In genomic region chr16:2531696-2532493, GRCh38 we compare ENCODE assay signal across 8 cellular contexts. TPM values are rescaled to one million over a fixed set of nuclear protein-coding genes. Genes with fewer than 3 reads are reported as not detected.
A peak's percentile ranks its signal among the peaks of the same experiment; 100 is the strongest.
DNase-seq lines count a peak whose midpoint lies in the region; ATAC-seq and TF ChIP-seq lines count a peak whose summit lies in the region.

No MANE protein-coding gene starts in this region.

- H3K4me1 Mint-ChIP-seq in naive thymus-derived CD4-positive, alpha-beta T cell, result peaks cover 0 to 31% (median 20%) of the 10 kb centered on the region in 7 donors
- H3K4me1 Mint-ChIP-seq in stimulated activated memory B cell treated with anti-CD40 and anti-IgM and Interleukin-4, amounts not matched to agents 10 μg/mL and 1 μg/mL and 100 μg/mL, for 72 hours, result peaks cover 42% of the 10 kb centered on the region

- TF ChIP-seq POLR2A in Peyer's patch (IDR thresholded peaks at IDR 0.05), result peak; percentile 41 to 78
- peak in 3 of 4 donors; percentile 40 to 85 (median 82) for TF ChIP-seq POLR2A in esophagus squamous epithelium (IDR thresholded peaks at IDR 0.05)

- H2AFZ ChIP-seq in KMS-11 (ENCODE audit: low read depth), result peak overlapping the region; percentile 65

- TF ChIP-seq CTCF in KMS-11 (conservative IDR thresholded peaks at IDR 0.05; ENCODE audit: low read depth, low read length), result no peak
- TF ChIP-seq CTCF in Peyer's patch (IDR thresholded peaks at IDR 0.05), result no peak
- no peak for TF ChIP-seq CTCF in esophagus squamous epithelium (IDR thresholded peaks at IDR 0.05)

- POLR2A ChIA-PET in naive thymus-derived CD4-positive, alpha-beta T cell (lab: Charles Lee), result interaction anchor here (0.7 to 6.0 kb wide), 14 partner anchors 9 to 826 kb away, joined by 3 to 89 read pairs (median 5); partner anchors contain the start of genes AMDHD2, ATP6V0C, ECI1 and MAPK8IP3

- H3K27ac Mint-ChIP-seq in naive thymus-derived CD4-positive, alpha-beta T cell, result peak overlapping the region; percentile 96 to 100 (median 98)
- H3K27ac Mint-ChIP-seq in stimulated activated memory B cell treated with anti-CD40 and anti-IgM and Interleukin-4, amounts not matched to agents 10 μg/mL and 1 μg/mL and 100 μg/mL, for 72 hours, result peak overlapping the region; percentile 93

- CTCF ChIA-PET in naive thymus-derived CD4-positive, alpha-beta T cell (lab: Charles Lee), result interaction anchor here (0.7 to 1.6 kb wide), 4 partner anchors 14 to 35 kb away, joined by 3 to 4 read pairs (median 3); partner anchors contain the start of gene ATP6V0C

- H3K36me3 ChIP-seq in KMS-11 (ENCODE audit: insufficient read depth) (no peaks in the 10 kb centered on the region), Peyer's patch (peaks cover 0 to 22% (median 0%) of the 10 kb centered on the region in 3 donors), esophagus squamous epithelium (peaks cover 15 to 39% (median 19%) of the 10 kb centered on the region in 3 donors)
- H3K36me3 ChIP-seq in naive thymus-derived CD4-positive, alpha-beta T cell (ENCODE audit: control insufficient read depth in 2 of 3, insufficient read depth in 3 of 3, low read length in 3 of 3), result peaks cover 0 to 29% (median 0%) of the 10 kb centered on the region in 3 experiments

- H3K36me3 Mint-ChIP-seq in naive thymus-derived CD4-positive, alpha-beta T cell, result peaks cover 0 to 3% (median 0%) of the 10 kb centered on the region in 5 donors
- peaks cover 17% of the 10 kb centered on the region for H3K36me3 Mint-ChIP-seq in stimulated activated memory B cell treated with anti-CD40 and anti-IgM and Interleukin-4, amounts not matched to agents 10 μg/mL and 1 μg/mL and 100 μg/mL, for 72 hours

- no peaks in the 10 kb centered on the region for H3K79me2 ChIP-seq in KMS-11 (ENCODE audit: insufficient read depth, low read depth)

- ATAC-seq in GM21737 (IDR thresholded peaks at IDR 0.05; ENCODE audit: unreplicated experiment), result peak; percentile 71
- peak; percentile 93 for ATAC-seq in naive thymus-derived CD4-positive, alpha-beta T cell
- peak; percentile 96 for ATAC-seq in stimulated activated memory B cell treated with anti-CD40 and anti-IgM and Interleukin-4, amounts not matched to agents 10 μg/mL and 1 μg/mL and 100 μg/mL, for 72 hours

- peak overlapping the region; percentile 53 for H3K9ac ChIP-seq in KMS-11

- peak overlapping the region; percentile 61 for H3K27ac ChIP-seq in KMS-11
- peak overlapping the region; percentile 93 to 97 (median 97) for H3K27ac ChIP-seq in Peyer's patch
- H3K27ac ChIP-seq in esophagus squamous epithelium, result peak overlapping the region; percentile 95 to 99 (median 98)
- peak overlapping the region; percentile 93 for H3K27ac ChIP-seq in naive thymus-derived CD4-positive, alpha-beta T cell (ENCODE audit: low read depth, low read length)

- 0 to 2% methylated on average over 8 to 21 of the region's 84 CpGs for WGBS in esophagus squamous epithelium, 2 donors

- peak overlapping the region; percentile 84 to 100 (median 96) for H3K4me3 Mint-ChIP-seq in naive thymus-derived CD4-positive, alpha-beta T cell
- H3K4me3 Mint-ChIP-seq in stimulated activated memory B cell treated with anti-CD40 and anti-IgM and Interleukin-4, amounts not matched to agents 10 μg/mL and 1 μg/mL and 100 μg/mL, for 72 hours, result peak overlapping the region; percentile 97

- H4K20me1 ChIP-seq in KMS-11 (ENCODE audit: insufficient read depth), result no peaks in the 10 kb centered on the region

- H3K4me3 ChIP-seq in KMS-11 (IDR thresholded peaks at IDR 0.05; ENCODE audit: insufficient read depth, low read depth, low read length) (no peak overlapping the region), Peyer's patch (peak overlapping the region; percentile 58 to 78 (median 67)), esophagus squamous epithelium (peak overlapping the region; percentile 53 to 82 (median 72))
- H3K4me3 ChIP-seq in naive thymus-derived CD4-positive, alpha-beta T cell (ENCODE audit: low read length), result peak overlapping the region; percentile 71

- peaks cover 0 to 2% (median 0%) of the 10 kb centered on the region in 11 donors for H3K9me3 Mint-ChIP-seq in naive thymus-derived CD4-positive, alpha-beta T cell
- no peaks in the 10 kb centered on the region for H3K9me3 Mint-ChIP-seq in stimulated activated memory B cell treated with anti-CD40 and anti-IgM and Interleukin-4, amounts not matched to agents 10 μg/mL and 1 μg/mL and 100 μg/mL, for 72 hours

- H3K4me1 ChIP-seq in KMS-11 (ENCODE audit: low read depth, poor library complexity, severe bottlenecking) (peaks cover 21% of the 10 kb centered on the region), Peyer's patch (peaks cover 0 to 20% (median 7%) of the 10 kb centered on the region in 4 donors), esophagus squamous epithelium (peaks cover 8 to 45% (median 21%) of the 10 kb centered on the region in 3 donors)
- H3K4me1 ChIP-seq in naive thymus-derived CD4-positive, alpha-beta T cell (ENCODE audit: control insufficient read depth in 2 of 2, insufficient read depth in 2 of 2, low read length in 2 of 2), result peaks cover 5 to 6% of the 10 kb centered on the region in 2 donors

- intact Hi-C loops in esophagus squamous epithelium (cut with DNase I), result no loop called here
- intact Hi-C loops in naive thymus-derived CD4-positive, alpha-beta T cell (cut with micrococcal nuclease), result loop anchor here (1.0 to 10.0 kb wide), 8 partner anchors 12 to 753 kb away; partner anchors contain the start of genes AMDHD2 (in 2 of the 2), ATP6V0C (in 2 of the 2), E4F1 (in 1 of the 2) and HCFC1R1 (in 1 of the 2)

- no peaks in the 10 kb centered on the region for H3K27me3 Mint-ChIP-seq in naive thymus-derived CD4-positive, alpha-beta T cell
- H3K27me3 Mint-ChIP-seq in stimulated activated memory B cell treated with anti-CD40 and anti-IgM and Interleukin-4, amounts not matched to agents 10 μg/mL and 1 μg/mL and 100 μg/mL, for 72 hours, result no peaks in the 10 kb centered on the region

- peak; percentile 98 for DNase-seq in DMS53 (lab: John Stamatoyannopoulos, UW)
- peak; percentile 99 for DNase-seq in Peyer's patch
- DNase-seq in activated T-helper 1 cell treated with Interleukin-2 at 50 U/mL for 16 hours (ENCODE audit: low read depth), result peak; percentile 96
- DNase-seq in esophagus squamous epithelium (lab: John Stamatoyannopoulos, UW), result peak; percentile 94
- peak; percentile 94 to 97 (median 96) for DNase-seq in naive thymus-derived CD4-positive, alpha-beta T cell

- H3K4me2 ChIP-seq in KMS-11, result peak overlapping the region; percentile 70

- H3K9me3 ChIP-seq in Peyer's patch, result no peaks in the 10 kb centered on the region
- H3K9me3 ChIP-seq in esophagus squamous epithelium, result no peaks in the 10 kb centered on the region
- H3K9me3 ChIP-seq in naive thymus-derived CD4-positive, alpha-beta T cell (ENCODE audit: control insufficient read depth in 2 of 3, low read length in 3 of 3), result no peaks in the 10 kb centered on the region

- no peaks in the 10 kb centered on the region for H3K27me3 ChIP-seq in KMS-11 (ENCODE audit: insufficient read depth, low read depth)
- H3K27me3 ChIP-seq in Peyer's patch, result no peaks in the 10 kb centered on the region
- no peaks in the 10 kb centered on the region for H3K27me3 ChIP-seq in esophagus squamous epithelium
- no peaks in the 10 kb centered on the region for H3K27me3 ChIP-seq in naive thymus-derived CD4-positive, alpha-beta T cell (ENCODE audit: control insufficient read depth in 2 of 2, insufficient read depth in 2 of 2, low read length in 2 of 2)

RNA-seq across cellular contexts. Expression of gene CEMP1, which starts 0.7 kb away (rescaled TPM):
- 10 to 100 TPM in 1 of 4 donors, 1 to 10 TPM in 1, not detected in 2; 9.4 to 11.4 TPM for total RNA-seq in Peyer's patch
- under 1 TPM in 1 of 4 donors, not detected in 3; 0.76 TPM for total RNA-seq in esophagus squamous epithelium
- total RNA-seq in naive thymus-derived CD4-positive, alpha-beta T cell, result 1 to 10 TPM in 3 of 5 experiments, not detected in 2; 1.4 to 3.3 (median 2.8) TPM
- 1 to 10 TPM; 3.7 to 7.3 TPM for polyA plus RNA-seq in naive thymus-derived CD4-positive, alpha-beta T cell

RNA-seq across cellular contexts. Expression of gene PDPK1, which starts 5.9 kb away (rescaled TPM):
- 100 to 1,000 TPM in 1 of 4 donors, 10 to 100 TPM in 3; 38.8 to 128 (median 85.1) TPM for total RNA-seq in Peyer's patch
- 10 to 100 TPM; 18.3 to 28.2 (median 23.3) TPM for total RNA-seq in esophagus squamous epithelium
- total RNA-seq in naive thymus-derived CD4-positive, alpha-beta T cell, result 10 to 100 TPM; 52.2 to 71.5 (median 58.3) TPM
- 10 to 100 TPM; 30.7 to 43.5 TPM for polyA plus RNA-seq in naive thymus-derived CD4-positive, alpha-beta T cell

RNA-seq across cellular contexts. Expression of gene AMDHD2, which starts 11.7 kb away (rescaled TPM):
- total RNA-seq in Peyer's patch, result 100 to 1,000 TPM in 1 of 4 donors, 10 to 100 TPM in 3; 56.0 to 173 (median 83.8) TPM
- 10 to 100 TPM; 11.6 to 23.9 (median 17.5) TPM for total RNA-seq in esophagus squamous epithelium
- 100 to 1,000 TPM in 4 of 5 experiments, 10 to 100 TPM in 1; 60.0 to 258 (median 112) TPM for total RNA-seq in naive thymus-derived CD4-positive, alpha-beta T cell
- 10 to 100 TPM; 15.0 to 22.5 TPM for polyA plus RNA-seq in naive thymus-derived CD4-positive, alpha-beta T cell

RNA-seq across cellular contexts. Expression of gene ATP6V0C, which starts 18.1 kb away (rescaled TPM):
- total RNA-seq in Peyer's patch (100 to 1,000 TPM in 2 of 4 donors, 10 to 100 TPM in 2; 27.2 to 116 (median 101) TPM), esophagus squamous epithelium (100 to 1,000 TPM in 2 of 4 donors, 10 to 100 TPM in 2; 70.8 to 196 (median 125) TPM)
- 100 to 1,000 TPM in 4 of 5 experiments, 10 to 100 TPM in 1; 98.2 to 303 (median 113) TPM for total RNA-seq in naive thymus-derived CD4-positive, alpha-beta T cell
- polyA plus RNA-seq in naive thymus-derived CD4-positive, alpha-beta T cell, result 10 to 100 TPM; 76.5 to 96.9 TPM

RNA-seq across cellular contexts. Expression of gene TBC1D24, which starts 57.0 kb away (rescaled TPM):
- 10 to 100 TPM in 3 of 4 donors, 1 to 10 TPM in 1; 5.6 to 16.2 (median 13.6) TPM for total RNA-seq in Peyer's patch
- total RNA-seq in esophagus squamous epithelium, result 1 to 10 TPM; 3.1 to 4.6 (median 3.7) TPM
- total RNA-seq in naive thymus-derived CD4-positive, alpha-beta T cell, result 10 to 100 TPM in 2 of 5 experiments, 1 to 10 TPM in 3; 5.4 to 13.5 (median 9.2) TPM
- 1 to 10 TPM; 1.7 to 2.5 TPM for polyA plus RNA-seq in naive thymus-derived CD4-positive, alpha-beta T cell
